In the genomic region with DNA sequence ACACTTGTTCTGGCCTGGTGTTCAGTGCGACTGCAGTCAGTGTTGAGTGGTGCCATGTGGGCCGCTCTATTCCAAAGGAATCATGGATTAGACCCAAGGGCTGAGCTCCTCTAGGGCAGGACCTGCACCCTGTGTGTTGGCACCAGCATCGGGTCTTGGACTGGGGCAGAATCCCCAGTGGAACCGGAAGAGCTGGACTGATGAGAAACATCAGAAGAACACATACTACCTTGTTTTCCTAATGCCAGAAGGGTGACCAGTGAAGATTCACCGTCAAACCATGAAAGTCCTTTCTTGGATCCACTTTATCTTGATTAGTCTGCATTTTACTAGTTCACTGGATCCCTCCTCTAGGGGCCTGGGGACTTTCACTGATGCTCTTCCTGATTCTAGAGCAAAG, we compare ENCODE assay signal across 31 cellular contexts. TPM values are rescaled to one million over a fixed set of nuclear protein-coding genes. Genes with fewer than 3 reads are reported as not detected.
"Had no signal": no experiment of that assay in that cellular context is flagged by ENCODE, and none has a peak within 500 bp of the region (broad histone marks: within the 10 kb centered on the region; RNA-seq: fewer than 3 reads in every experiment).

No MANE protein-coding gene starts in this region.

- H3K4me3 Mint-ChIP-seq: activated CD4-positive, alpha-beta memory T cell treated with anti-CD3 and anti-CD28 coated beads for 36 hours; activated CD4-positive, alpha-beta T cell treated with anti-CD3 and anti-CD28 coated beads, Interleukin-2, amount 10 ng/mL, durations not matched to agents 24 days and 14 days; activated naive CD4-positive, alpha-beta T cell treated with anti-CD3 and anti-CD28 coated beads for 36 hours; activated T-cell treated with anti-CD3 and anti-CD28 coated beads, Interleukin-2, amount 50 U/mL, for 72 hours; nephron progenitor cell; stimulated activated naive B cell treated with anti-CD40 and anti-IgM and Interleukin-4, amounts not matched to agents 10 μg/mL and 1 μg/mL and 100 μg/mL, for 72 hours had no signal

- H3K4me3 ChIP-seq: gastrocnemius medialis, left ventricle myocardium inferior, lung, pancreas, right atrium auricular region, smooth muscle cell, stomach, thyroid gland, upper lobe of right lung had no signal

- H3K9me3 Mint-ChIP-seq: activated CD4-positive, alpha-beta memory T cell treated with anti-CD3 and anti-CD28 coated beads for 36 hours; activated CD4-positive, alpha-beta T cell treated with anti-CD3 and anti-CD28 coated beads, Interleukin-2, amount 10 ng/mL, durations not matched to agents 24 days and 14 days; activated naive CD4-positive, alpha-beta T cell treated with anti-CD3 and anti-CD28 coated beads for 36 hours; activated T-cell treated with anti-CD3 and anti-CD28 coated beads, Interleukin-2, amount 50 U/mL, for 72 hours; nephron progenitor cell; stimulated activated naive B cell treated with anti-CD40 and anti-IgM and Interleukin-4, amounts not matched to agents 10 μg/mL and 1 μg/mL and 100 μg/mL, for 72 hours had no signal

- H3K9me3 ChIP-seq: gastrocnemius medialis, left ventricle myocardium inferior, pancreas, right atrium auricular region, stomach, thyroid gland, upper lobe of right lung had no signal

- ATAC-seq: activated T-cell treated with anti-CD3 and anti-CD28 coated beads, Interleukin-2, amount 50 U/mL, for 72 hours; gastrocnemius medialis; pancreas; stimulated activated naive B cell treated with anti-CD40 and anti-IgM and Interleukin-4, amounts not matched to agents 10 μg/mL and 1 μg/mL and 100 μg/mL, for 72 hours; upper lobe of right lung had no signal

- H3K27ac Mint-ChIP-seq: activated CD4-positive, alpha-beta memory T cell treated with anti-CD3 and anti-CD28 coated beads for 36 hours; activated CD4-positive, alpha-beta T cell treated with anti-CD3 and anti-CD28 coated beads, Interleukin-2, amount 10 ng/mL, durations not matched to agents 24 days and 14 days; activated naive CD4-positive, alpha-beta T cell treated with anti-CD3 and anti-CD28 coated beads for 36 hours; activated T-cell treated with anti-CD3 and anti-CD28 coated beads, Interleukin-2, amount 50 U/mL, for 72 hours; nephron progenitor cell; stimulated activated naive B cell treated with anti-CD40 and anti-IgM and Interleukin-4, amounts not matched to agents 10 μg/mL and 1 μg/mL and 100 μg/mL, for 72 hours had no signal

- DNase-seq: activated CD4-positive, alpha-beta memory T cell treated with anti-CD3 and anti-CD28 coated beads for 36 hours; activated CD4-positive, alpha-beta T cell treated with anti-CD3 and anti-CD28 coated beads, Interleukin-2, amount 10 ng/mL, durations not matched to agents 24 days and 14 days; activated CD4-positive, CD25-positive, alpha-beta regulatory T cell treated with anti-CD3 and anti-CD28 coated beads, Interleukin-2, amount 50 U/mL, for 72 hours; activated effector memory CD4-positive, alpha-beta T cell treated with anti-CD3 and anti-CD28 coated beads, Interleukin-2, amount 50 U/mL, for 16 hours; activated naive CD4-positive, alpha-beta T cell treated with anti-CD3 and anti-CD28 coated beads for 36 hours; activated T-cell treated with anti-CD3 and anti-CD28 coated beads, Interleukin-2, amount 50 U/mL, for 72 hours; amniotic stem cell; effector memory CD4-positive, alpha-beta T cell; erythroblast; gastrocnemius medialis; glutamatergic neuron; islet precursor cell; left ventricle myocardium inferior; nephron progenitor cell; pancreas; stimulated activated CD4-positive, alpha-beta T cell treated with anti-CD3 and anti-CD28 coated beads, Interleukin-1b, Interleukin-23, amount 100 ng/mL, for 48 hours; stimulated activated CD4-positive, alpha-beta T cell treated with anti-CD3 and anti-CD28 coated beads, Interleukin-4, amount 100 ng/mL, for 4 hours; stimulated activated CD8-positive, alpha-beta memory T cell treated with anti-CD3 and anti-CD28 coated beads, Interleukin-4, amount 100 ng/mL, for 48 hours; stimulated activated naive B cell treated with anti-CD40 and anti-IgM and Interleukin-4, amounts not matched to agents 10 μg/mL and 1 μg/mL and 100 μg/mL, for 72 hours; stomach; T-helper 1 cell; T1000; thyroid gland; upper lobe of right lung; WERI-Rb-1 had no signal

- H3K27me3 ChIP-seq: pancreas, right atrium auricular region, thyroid gland, upper lobe of right lung had no signal

- H3K27me3 Mint-ChIP-seq: activated CD4-positive, alpha-beta memory T cell treated with anti-CD3 and anti-CD28 coated beads for 36 hours; activated CD4-positive, alpha-beta T cell treated with anti-CD3 and anti-CD28 coated beads, Interleukin-2, amount 10 ng/mL, durations not matched to agents 24 days and 14 days had no signal

- H3K27ac ChIP-seq: gastrocnemius medialis, left ventricle myocardium inferior, pancreas, right atrium auricular region, stomach, thyroid gland, upper lobe of right lung, WERI-Rb-1 had no signal

- H3K4me1 ChIP-seq: gastrocnemius medialis, left ventricle myocardium inferior, pancreas, right atrium auricular region had no signal

- H3K4me2 ChIP-seq: smooth muscle cell had no signal

RNA-seq across cellular contexts. Expression of a gene that starts 11.2 kb away (rescaled TPM):
- total RNA-seq: dermis microvascular lymphatic vessel endothelial cell, gastrocnemius medialis, left ventricle myocardium inferior, mucosa of gallbladder, pulmonary artery endothelial cell, right atrium auricular region, smooth muscle cell, stomach had no signal
- polyA plus RNA-seq: smooth muscle cell had no signal
